ENCODE assay signal across 8 cellular contexts in genomic region chr6:166989427-166990034, GRCh38. TPM values are rescaled to one million over a fixed set of nuclear protein-coding genes. Genes with fewer than 3 reads are reported as not detected.
DNase-seq lines count a peak whose midpoint lies in the region; ATAC-seq and TF ChIP-seq lines count a peak whose summit lies in the region.

No MANE protein-coding gene starts in this region.

- H3K4me3 Mint-ChIP-seq in T-cell: no peak overlapping the region
- no peak overlapping the region for H3K4me3 Mint-ChIP-seq in brain
- peak overlapping the region; percentile 5 for H3K4me3 Mint-ChIP-seq in memory B cell

- H3K4me3 ChIP-seq in AG04450 (ENCODE audit: low read depth, low read length) (no peak overlapping the region), thoracic aorta (no peak overlapping the region)

- H3K36me3 ChIP-seq in thoracic aorta: no peaks in the 10 kb centered on the region

- DNase-seq in AG04450 (ENCODE audit: low read depth, low spot score) (peak; percentile 11), GM13977 (ENCODE audit: low spot score) (peak; percentile 46), T-cell (peak in 26 of 34 experiments; percentile 14 to 70 (median 42)), memory B cell (ENCODE audit: low spot score in 2 of 2) (peak in 1 of 2 donors; percentile 65), thoracic aorta (ENCODE audit: low spot score) (no peak)

- in situ Hi-C loops in GM13977 (cut with MboI; ENCODE audit: low pct_unique_long_range_greater_than_20kb, low sequenced_read_pairs, unreplicated experiment): loop anchor here (10.0 kb wide), 1 partner anchor 145 kb away; no protein-coding TSS in a partner anchor

- no peaks in the 10 kb centered on the region for H3K27me3 Mint-ChIP-seq in T-cell
- H3K27me3 Mint-ChIP-seq in brain: no peaks in the 10 kb centered on the region
- H3K27me3 Mint-ChIP-seq in memory B cell: no peaks in the 10 kb centered on the region

- peak; percentile 59 for TF ChIP-seq CTCF in AG04450 (IDR thresholded peaks at IDR 0.05; ENCODE audit: low read depth, low read length)
- TF ChIP-seq CTCF in GM13977 (IDR thresholded peaks at IDR 0.05; ENCODE audit: extremely low read depth, insufficient read depth, missing control alignments): peak; percentile 74
- peak; percentile 48 to 50 for TF ChIP-seq CTCF in brain (conservative IDR thresholded peaks at IDR 0.05)
- TF ChIP-seq CTCF in thoracic aorta (IDR thresholded peaks at IDR 0.05): peak; percentile 33

- no peaks in the 10 kb centered on the region for H3K9me3 Mint-ChIP-seq in T-cell
- H3K9me3 Mint-ChIP-seq in brain: peaks cover 0 to 13% (median 2%) of the 10 kb centered on the region in 5 experiments
- H3K9me3 Mint-ChIP-seq in memory B cell: no peaks in the 10 kb centered on the region

- H3K27me3 ChIP-seq in AG04450 (ENCODE audit: control insufficient read depth, insufficient read depth, low read length) (no peaks in the 10 kb centered on the region), thoracic aorta (replicated peaks; ENCODE audit: insufficient read depth) (no peaks in the 10 kb centered on the region)

- H3K9me3 ChIP-seq in AG04450 (ENCODE audit: control insufficient read depth, insufficient read depth, low read length) (no peaks in the 10 kb centered on the region), thoracic aorta (no peaks in the 10 kb centered on the region)

- POLR2A ChIA-PET in AG04450 (lab: Yijun Ruan, JAX) (interaction anchor here (1.0 kb wide), 1 partner anchor 33 kb away, joined by 3 read pairs; the partner anchor contains the start of gene RNASET2), T-cell (lab: Charles Lee) (interaction anchor here (0.6 to 0.7 kb wide), 3 partner anchors 33 to 203 kb away, joined by 3 to 4 read pairs (median 4); partner anchors contain the start of gene RNASET2 (in 1 of the 2))

- H3K36me3 Mint-ChIP-seq in T-cell (peaks cover 21% of the 10 kb centered on the region), brain (peaks cover 46% of the 10 kb centered on the region), memory B cell (peaks cover 4% of the 10 kb centered on the region)

- H3K4me1 Mint-ChIP-seq in T-cell (peaks cover 15 to 31% (median 30%) of the 10 kb centered on the region in 3 donors), brain (peaks cover 22% of the 10 kb centered on the region), memory B cell (peaks cover 10% of the 10 kb centered on the region)

- H3K27ac Mint-ChIP-seq in T-cell: peak overlapping the region; percentile 61 to 65
- H3K27ac Mint-ChIP-seq in brain: peak overlapping the region in 1 of 5 experiments; percentile 23
- no peak overlapping the region for H3K27ac Mint-ChIP-seq in memory B cell

- no peaks in the 10 kb centered on the region for H3K4me1 ChIP-seq in thoracic aorta (ENCODE audit: control insufficient read depth in 1 of 2, low read depth in 2 of 2)

- CTCF ChIA-PET in AG04450 (lab: Charles Lee) (interaction anchor here (0.6 to 4.7 kb wide), 36 partner anchors 10 to 931 kb away, joined by 3 to 90 read pairs (median 4); partner anchors contain the start of genes CEP43 and RNASET2), T-cell (lab: Charles Lee) (interaction anchor here (0.6 to 3.7 kb wide), 42 partner anchors 8 to 382 kb away, joined by 3 to 38 read pairs (median 6); partner anchors contain the start of genes CEP43 (in 2 of the 2) and RNASET2 (in 1 of the 2))

- ATAC-seq in HG03103 (IDR thresholded peaks at IDR 0.05; ENCODE audit: low read depth, unreplicated experiment) (peak; percentile 53), T-cell (replicated peaks in 1 of 4) (peak; percentile 66 to 82 (median 76)), memory B cell (ENCODE audit: low read depth) (peak; percentile 94), thoracic aorta (ENCODE audit: insufficient number of reproducible peaks, low FRiP score, low read depth) (no peak), HG02840 (IDR thresholded peaks at IDR 0.05; ENCODE audit: low FRiP score, unreplicated experiment) (no peak)

- no peak overlapping the region for H3K27ac ChIP-seq in AG04450 (ENCODE audit: low read depth, low read length)
- no peak overlapping the region for H3K27ac ChIP-seq in thoracic aorta

RNA-seq across cellular contexts. Expression of gene CEP43, which starts 9.7 kb away (rescaled TPM):
- polyA plus RNA-seq in AG04450 (2011; rRNA removed) (12.7 and 21.4 TPM in 2 replicates), brain (ENCODE audit: insufficient read depth, low read depth, low replicate concordance) (5.3 TPM)
- polyA minus RNA-seq in AG04450 (2011; rRNA and poly(A)+ RNA removed): 6.7 and 12.6 TPM in 2 replicates
- total RNA-seq in T-cell (10 to 100 TPM; 12.3 to 15.9 (median 14.8) TPM), thoracic aorta (1 to 10 TPM; 7.7 to 8.5 TPM)

RNA-seq across cellular contexts. Expression of gene RNASET2, which starts 33.2 kb away (rescaled TPM):
- polyA plus RNA-seq in AG04450 (2011; rRNA removed) (25.2 and 28.0 TPM in 2 replicates), brain (ENCODE audit: insufficient read depth, low read depth, low replicate concordance) (39.3 TPM)
- polyA minus RNA-seq in AG04450 (2011; rRNA and poly(A)+ RNA removed): 6.3 and 9.2 TPM in 2 replicates
- total RNA-seq in T-cell (100 to 1,000 TPM; 121 to 275 (median 252) TPM), thoracic aorta (10 to 100 TPM; 73.9 to 82.7 TPM)

Comparison
In these comparisons a context has a peak if more than half of its experiments do, and no peak if none do; other contexts are left out.
1. ATAC-seq: peak in HG03103 (single experiment), T-cell (4 of 4) and memory B cell (single experiment); none in thoracic aorta (single experiment) and HG02840 (single experiment).
2. Peak in every context shown above with its lines, with median percentiles within 50 percentile points of each other: CTCF ChIP-seq.